In genomic region chr4:21507439-21507838, GRCh38 we compare ENCODE assay signal across 9 cellular contexts.
DNase-seq lines count a peak whose midpoint lies in the region; ATAC-seq and TF ChIP-seq lines count a peak whose summit lies in the region.
"Had no signal": no experiment of that assay in that cellular context is flagged by ENCODE, and none has a peak within 500 bp of the region (broad histone marks: within the 10 kb centered on the region; RNA-seq: fewer than 3 reads in every experiment).

No MANE protein-coding gene starts in this region.

- CTCF ChIA-PET in HEK293T (lab: Yijun Ruan, JAX) (interaction anchor here (1.5 kb wide), 1 partner anchor 260 kb away, joined by 6 read pairs; no protein-coding TSS in a partner anchor), Panc1 (lab: Charles Lee) (no interaction called here)

- no peaks in the 10 kb centered on the region for H3K36me3 ChIP-seq in Panc1 (ENCODE audit: control insufficient read depth, insufficient read depth, low read length)
- H3K36me3 ChIP-seq in aorta (ENCODE audit: control insufficient read depth in 1 of 2, insufficient read depth in 2 of 2, low read length in 1 of 2): no peaks in the 10 kb centered on the region
- H3K36me3 ChIP-seq: HAP-1 had no signal

- POLR2A ChIA-PET in HEK293T (lab: Yijun Ruan, JAX) (no interaction called here), Panc1 (lab: Charles Lee) (no interaction called here)

- BruUV-seq in Panc1 (replicated peaks; lab: Mats Ljungman, UMichigan): no TSS peak

- in situ Hi-C loops in Panc1 (cut with HindIII; ENCODE audit: low pct_unique_long_range_greater_than_20kb, low sequenced_read_pairs): no loop called here

- DNase-seq in AG09309 (ENCODE audit: low read depth) (peak; percentile 1), HEK293T (ENCODE audit: extremely low spot score) (peak; percentile 3), Panc1 (ENCODE audit: low read depth, low spot score) (no peak), fibroblast of the aortic adventitia (ENCODE audit: low read depth) (peak; percentile 53), aorta (no peak), AG08395 (ENCODE audit: low spot score) (no peak)
- DNase-seq in activated naive CD4-positive, alpha-beta T cell treated with anti-CD3 and anti-CD28 coated beads, Interleukin-2, amount 50 U/mL, for 16 hours: no peak

- H3K4me1 ChIP-seq in Panc1 (ENCODE audit: control insufficient read depth, insufficient read depth, low read length) (no peaks in the 10 kb centered on the region), aorta (ENCODE audit: control insufficient read depth in 1 of 2, insufficient read depth in 2 of 2, low read length in 2 of 2) (no peaks in the 10 kb centered on the region)
- H3K4me1 ChIP-seq: HAP-1 had no signal

- no peak overlapping the region for H3K27ac ChIP-seq in Panc1 (ENCODE audit: low read length)
- no peak overlapping the region for H3K27ac ChIP-seq in aorta (ENCODE audit: low read depth in 1 of 2, low read length in 2 of 2)

- ATAC-seq in Panc1 (no peak), HG02571 (IDR thresholded peaks at IDR 0.05; ENCODE audit: unreplicated experiment) (no peak), aorta (ENCODE audit: low FRiP score) (no peak)

- H3K9me3 ChIP-seq in Panc1 (ENCODE audit: control insufficient read depth, insufficient read depth, low read depth, low read length) (no peaks in the 10 kb centered on the region), aorta (ENCODE audit: control insufficient read depth, low read length) (no peaks in the 10 kb centered on the region)
- H3K9me3 ChIP-seq: HAP-1 had no signal

- WGBS in aorta, 2 donors: 75 to 80% methylated on average over 4 of the region's 4 CpGs

- TF ChIP-seq CTCF in AG09309 (IDR thresholded peaks at IDR 0.05; ENCODE audit: control insufficient read depth, insufficient read depth, low read depth, low read length, missing control alignments) (peak; percentile 35), Panc1 (IDR thresholded peaks at IDR 0.05) (peak; percentile 38; the same call in 1 of the 2 replicates), fibroblast of the aortic adventitia (IDR thresholded peaks at IDR 0.05; ENCODE audit: insufficient read depth, low read length) (peak; percentile 54)

- H3K27me3 ChIP-seq in Panc1 (ENCODE audit: control insufficient read depth, insufficient read depth, low read length) (no peaks in the 10 kb centered on the region), aorta (ENCODE audit: control insufficient read depth in 1 of 2, insufficient read depth in 2 of 2, low read length in 1 of 2) (no peaks in the 10 kb centered on the region)

- H3K4me3 ChIP-seq in AG09309 (ENCODE audit: control insufficient read depth, low read depth, low read length): no peak overlapping the region
- H3K4me3 ChIP-seq in Panc1 (ENCODE audit: low read depth in 2 of 2, low read length in 2 of 2): no peak overlapping the region
- H3K4me3 ChIP-seq in fibroblast of the aortic adventitia (ENCODE audit: low read depth, low read length): no peak overlapping the region
- H3K4me3 ChIP-seq in aorta (ENCODE audit: low read length in 2 of 2): no peak overlapping the region
- H3K4me3 ChIP-seq: HAP-1 had no signal

- intact Hi-C loops in Panc1 (cut with micrococcal nuclease; ENCODE audit: unreplicated experiment) (no loop called here), aorta (cut with DNase I) (no loop called here)

TF ChIP-seq in HEK293T, 16 proteins besides CTCF, POLR2A, EP300 and RAD21:
- TF ChIP-seq BHLHE40 (IDR thresholded peaks at IDR 0.05; ENCODE audit: borderline replicate concordance): no peak
- no peak for TF ChIP-seq SUZ12 (IDR thresholded peaks at IDR 0.05)
- no peak for TF ChIP-seq L3MBTL2 (conservative IDR thresholded peaks at IDR 0.05)
- no peak for TF ChIP-seq FOXK2 (IDR thresholded peaks at IDR 0.05)
- no peak for TF ChIP-seq CTBP1 (IDR thresholded peaks at IDR 0.05; ENCODE audit: borderline replicate concordance)
- TF ChIP-seq FOXA1 (IDR thresholded peaks at IDR 0.05): no peak
- no peak for TF ChIP-seq FOXM1 (IDR thresholded peaks at IDR 0.05; ENCODE audit: borderline replicate concordance)
- no peak for TF ChIP-seq LEF1 (IDR thresholded peaks at IDR 0.05; ENCODE audit: borderline replicate concordance)
- no peak for TF ChIP-seq NFRKB (IDR thresholded peaks at IDR 0.05)
- no peak for TF ChIP-seq TARDBP (IDR thresholded peaks at IDR 0.05)
- TF ChIP-seq ELF4 (IDR thresholded peaks at IDR 0.05): no peak
- no peak for TF ChIP-seq PKNOX1 (IDR thresholded peaks at IDR 0.05)
- TF ChIP-seq ZNF384 (IDR thresholded peaks at IDR 0.05): no peak
- TF ChIP-seq SP1 (IDR thresholded peaks at IDR 0.05): no peak
- no peak for TF ChIP-seq ARNT (IDR thresholded peaks at IDR 0.05)
- no peak for TF ChIP-seq HDGF (IDR thresholded peaks at IDR 0.05; ENCODE audit: borderline replicate concordance)

Comparison
In these comparisons a context has a peak if more than half of its experiments do, and no peak if none do; other contexts are left out.
1. DNase-seq: peak in AG09309 (single experiment), HEK293T (single experiment) and fibroblast of the aortic adventitia (single experiment); none in Panc1 (single experiment), aorta (0 of 2), AG08395 (single experiment) and activated naive CD4-positive, alpha-beta T cell treated with anti-CD3 and anti-CD28 coated beads, Interleukin-2, amount 50 U/mL, for 16 hours (single experiment).
2. Peak in every context shown above with its lines, with median percentiles within 50 percentile points of each other: CTCF ChIP-seq.